In the genomic region with DNA sequence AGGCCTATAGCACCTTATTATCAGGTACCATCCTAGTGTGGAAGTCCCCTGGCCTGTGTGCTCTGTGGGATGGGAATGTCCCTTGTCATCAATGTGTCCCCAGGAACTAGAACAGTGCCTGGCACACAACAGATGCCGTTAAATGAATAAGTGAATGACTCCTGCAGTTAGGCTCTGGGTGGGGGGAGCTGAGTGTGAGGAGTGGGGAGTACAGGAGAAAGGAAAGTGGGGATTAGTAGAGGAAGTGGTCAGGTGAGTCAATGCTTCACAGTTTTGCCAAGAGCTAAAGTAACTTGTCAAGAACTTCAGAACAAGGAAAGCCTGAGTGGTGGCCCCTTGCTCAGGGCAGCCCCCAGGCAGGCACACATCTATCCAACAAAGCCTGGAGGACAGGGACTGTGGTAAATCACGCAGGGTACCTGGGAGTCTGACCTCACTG, we compare ENCODE assay signal across 8 cellular contexts. TPM values are rescaled to one million over a fixed set of nuclear protein-coding genes. Genes with fewer than 3 reads are reported as not detected.
DNase-seq lines count a peak whose midpoint lies in the region; ATAC-seq, FAIRE-seq and TF ChIP-seq lines count a peak whose summit lies in the region.

No MANE protein-coding gene starts in this region.

- TF ChIP-seq CTCF in progenitor cell of endocrine pancreas (IDR thresholded peaks at IDR 0.05; ENCODE audit: unreplicated experiment) (no peak), thyroid gland (IDR thresholded peaks at IDR 0.05) (no peak)

- no peaks in the 10 kb centered on the region for H3K27me3 Mint-ChIP-seq in activated T-helper 17 cell treated with anti-CD3 and anti-CD28 coated beads, Interleukin-2, amount 50 U/mL, for 72 hours
- H3K27me3 Mint-ChIP-seq in progenitor cell of endocrine pancreas, result peaks cover 3% of the 10 kb centered on the region

- H3K4me3 ChIP-seq in thyroid gland (replicated peaks in 1 of 3), result no peak overlapping the region

- 84 to 86% methylated on average over 2 of the region's 2 CpGs for WGBS in thyroid gland, 2 donors

- peak overlapping the region; percentile 99 for H3K27ac Mint-ChIP-seq in activated T-helper 17 cell treated with anti-CD3 and anti-CD28 coated beads, Interleukin-2, amount 50 U/mL, for 72 hours
- H3K27ac Mint-ChIP-seq in progenitor cell of endocrine pancreas, result peak overlapping the region; percentile 26

- no peaks in the 10 kb centered on the region for H3K9me3 ChIP-seq in thyroid gland

- FAIRE-seq in GM19239 (lab: Jason Lieb, UNC) (no peak), H54 (lab: Jason Lieb, UNC) (no peak)

- peak; percentile 59 for DNase-seq in KBM-7
- DNase-seq in progenitor cell of endocrine pancreas (ENCODE audit: low spot score, unreplicated experiment), result no peak
- DNase-seq in thyroid gland, result no peak
- DNase-seq in Right ventricle myocardium superior, result no peak
- DNase-seq in GM19239 (ENCODE audit: insufficient read length, low spot score), result no peak
- DNase-seq in H54 (ENCODE audit: insufficient read length, low spot score), result no peak

- in situ Hi-C loops in KBM-7 (cut with MboI; ENCODE audit: low pct_unique_long_range_greater_than_20kb, low sequenced_read_pairs), result no loop called here

- H3K4me1 ChIP-seq in thyroid gland, result peaks cover 17 to 35% of the 10 kb centered on the region in 2 donors

- peak overlapping the region; percentile 88 for H3K4me3 Mint-ChIP-seq in activated T-helper 17 cell treated with anti-CD3 and anti-CD28 coated beads, Interleukin-2, amount 50 U/mL, for 72 hours
- no peak overlapping the region for H3K4me3 Mint-ChIP-seq in progenitor cell of endocrine pancreas (ENCODE audit: low read depth)

- H3K27me3 ChIP-seq in thyroid gland, result no peaks in the 10 kb centered on the region

- no peaks in the 10 kb centered on the region for H3K36me3 ChIP-seq in thyroid gland

- H3K4me1 Mint-ChIP-seq in activated T-helper 17 cell treated with anti-CD3 and anti-CD28 coated beads, Interleukin-2, amount 50 U/mL, for 72 hours, result peaks cover 46% of the 10 kb centered on the region
- H3K4me1 Mint-ChIP-seq in progenitor cell of endocrine pancreas (ENCODE audit: low read depth), result peaks cover 32% of the 10 kb centered on the region

- no peak overlapping the region for H3K27ac ChIP-seq in thyroid gland

- H3K9me3 Mint-ChIP-seq in activated T-helper 17 cell treated with anti-CD3 and anti-CD28 coated beads, Interleukin-2, amount 50 U/mL, for 72 hours, result no peaks in the 10 kb centered on the region
- H3K9me3 Mint-ChIP-seq in progenitor cell of endocrine pancreas (ENCODE audit: low read depth), result no peaks in the 10 kb centered on the region

- TF ChIP-seq POLR2A in thyroid gland (IDR thresholded peaks at IDR 0.05) (no peak), H54 (IDR thresholded peaks at IDR 0.05; ENCODE audit: low read depth, low read length) (no peak)

- peak; percentile 6 for ATAC-seq in GM21390 (IDR thresholded peaks at IDR 0.05; ENCODE audit: unreplicated experiment)
- ATAC-seq in activated T-helper 17 cell treated with anti-CD3 and anti-CD28 coated beads, Interleukin-2, amount 50 U/mL, for 72 hours (replicated peaks), result peak; percentile 49
- ATAC-seq in Right ventricle myocardium superior (ENCODE audit: poor library complexity), result no peak

- intact Hi-C loops in thyroid gland (cut with DNase I) (loop anchor here (5.0 kb wide), 2 partner anchors 97 to 297 kb away; no protein-coding TSS in a partner anchor), Right ventricle myocardium superior (cut with DNase I) (loop anchor here (5.0 to 10.0 kb wide), 4 partner anchors 97 to 299 kb away; partner anchors contain the start of gene SLC7A7)

- H3K36me3 Mint-ChIP-seq in activated T-helper 17 cell treated with anti-CD3 and anti-CD28 coated beads, Interleukin-2, amount 50 U/mL, for 72 hours (ENCODE audit: low read depth), result peaks cover 75% of the 10 kb centered on the region
- H3K36me3 Mint-ChIP-seq in progenitor cell of endocrine pancreas (ENCODE audit: insufficient read depth), result no peaks in the 10 kb centered on the region

RNA-seq across cellular contexts. Expression of gene DAD1, which starts 33.4 kb away (rescaled TPM):
- total RNA-seq in activated T-helper 17 cell treated with anti-CD3 and anti-CD28 coated beads, Interleukin-2, amount 50 U/mL, for 72 hours, result 100 to 1,000 TPM; 218 to 229 TPM
- total RNA-seq in progenitor cell of endocrine pancreas (149 and 150 TPM in 2 replicates), thyroid gland (100 to 1,000 TPM; 235 to 430 (median 335) TPM), Right ventricle myocardium superior (124 TPM)

RNA-seq across cellular contexts. Expression of gene ABHD4, which starts 42.5 kb away (rescaled TPM):
- 10 to 100 TPM; 11.2 to 31.0 TPM for total RNA-seq in activated T-helper 17 cell treated with anti-CD3 and anti-CD28 coated beads, Interleukin-2, amount 50 U/mL, for 72 hours
- total RNA-seq in progenitor cell of endocrine pancreas, result 25.6 and 30.5 TPM in 2 replicates
- total RNA-seq in thyroid gland, result 10 to 100 TPM; 31.5 to 66.4 (median 53.7) TPM
- total RNA-seq in Right ventricle myocardium superior, result 19.7 TPM
